In the genomic region with DNA sequence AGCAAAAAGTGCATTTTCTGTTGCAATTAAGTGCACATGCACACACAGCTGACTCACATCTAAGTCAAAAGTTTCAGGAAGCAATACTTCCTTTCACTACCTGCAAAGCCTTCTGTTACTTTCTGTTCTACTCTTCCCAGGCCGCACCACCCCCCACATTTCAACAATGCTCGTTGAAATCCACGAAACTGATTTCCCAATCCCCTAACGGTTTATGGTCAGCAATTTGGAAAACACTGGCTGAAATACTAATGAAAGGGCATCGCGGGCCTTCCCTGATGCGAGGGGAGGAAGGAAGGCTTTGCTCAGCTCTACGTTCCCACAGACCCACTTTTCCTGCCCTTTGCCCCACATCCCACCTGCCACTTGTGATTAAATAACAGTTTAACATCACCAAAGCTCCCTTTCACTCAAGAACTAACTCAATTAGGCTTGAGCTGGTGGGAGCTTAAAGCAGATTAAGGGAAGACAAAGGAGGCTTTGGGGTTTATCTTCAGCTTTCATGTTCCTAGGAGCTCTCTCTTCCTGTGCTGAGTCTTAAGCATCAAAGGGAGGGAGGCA, we compare ENCODE assay signal across 1 cellular context.
TF ChIP-seq lines count a peak whose summit lies in the region.

No MANE protein-coding gene starts in this region.

TF ChIP-seq in HepG2, 621 proteins besides CTCF, POLR2A, EP300 and RAD21 (continued from another document and continues in another):
- TF ChIP-seq HNRNPK (IDR thresholded peaks at IDR 0.05; ENCODE audit: low read depth, low read length, poor library complexity, severe bottlenecking) (no peak), ZNF317 (CRISPR knock-in tag; IDR thresholded peaks at IDR 0.05) (0 out of 2 replicates have a peak, but pooled peaks have one; percentile 29), CHD4 (IDR thresholded peaks at IDR 0.05; ENCODE audit: borderline replicate concordance, low read length) (no peak), ZNF878 (CRISPR knock-in tag; IDR thresholded peaks at IDR 0.05) (no peak), REXO4 (CRISPR knock-in tag; IDR thresholded peaks at IDR 0.05; ENCODE audit: borderline replicate concordance) (no peak), CREB1 (IDR thresholded peaks at IDR 0.05) (no peak), CREB1 (CRISPR knock-in tag; IDR thresholded peaks at IDR 0.05) (peak; percentile 38; the same call in 1 of the 2 replicates), NFE2 (CRISPR knock-in tag; IDR thresholded peaks at IDR 0.05) (no peak), HDAC6 (IDR thresholded peaks at IDR 0.05; ENCODE audit: low read depth, low read length) (no peak), HMG20B (CRISPR knock-in tag; conservative IDR thresholded peaks at IDR 0.05) (no peak; the same call in 1 of the 2 replicates), ZSCAN12 (CRISPR knock-in tag; IDR thresholded peaks at IDR 0.05) (no peak), ZNF577 (CRISPR knock-in tag; IDR thresholded peaks at IDR 0.05; ENCODE audit: borderline replicate concordance, low read depth) (no peak), RXRA (CRISPR knock-in tag; IDR thresholded peaks at IDR 0.05) (peak; percentile 38; the same call in 1 of the 2 replicates), HMGA1 (CRISPR knock-in tag; conservative IDR thresholded peaks at IDR 0.05) (no peak), KAT8 (CRISPR knock-in tag; IDR thresholded peaks at IDR 0.05) (no peak), ZNF282 (IDR thresholded peaks at IDR 0.05; ENCODE audit: partially characterized antibody) (no peak), HOXD1 (CRISPR knock-in tag; IDR thresholded peaks at IDR 0.05) (no peak), PHF21A (CRISPR knock-in tag; IDR thresholded peaks at IDR 0.05) (no peak; the same call in 1 of the 2 replicates), ZNF703 (CRISPR knock-in tag; IDR thresholded peaks at IDR 0.05; ENCODE audit: borderline replicate concordance) (no peak), ZNF232 (CRISPR knock-in tag; IDR thresholded peaks at IDR 0.05; ENCODE audit: borderline replicate concordance) (no peak), ZNF331 (CRISPR knock-in tag; IDR thresholded peaks at IDR 0.05) (peak; percentile 54; the same call in 1 of the 2 replicates), CAMTA2 (CRISPR knock-in tag; IDR thresholded peaks at IDR 0.05; ENCODE audit: borderline replicate concordance) (no peak), IKZF1 (IDR thresholded peaks at IDR 0.05) (no peak), PCBP1 (IDR thresholded peaks at IDR 0.05; ENCODE audit: borderline replicate concordance, low read depth, low read length) (no peak), CBX1 (IDR thresholded peaks at IDR 0.05; ENCODE audit: low read depth) (no peak), ZNF598 (CRISPR knock-in tag; IDR thresholded peaks at IDR 0.05; ENCODE audit: borderline replicate concordance) (no peak), CENPT (CRISPR knock-in tag; IDR thresholded peaks at IDR 0.05; ENCODE audit: low read depth) (no peak), HDAC1 (CRISPR knock-in tag; IDR thresholded peaks at IDR 0.05) (0 out of 2 replicates have a peak, but pooled peaks have one; percentile 21), SMC3 (IDR thresholded peaks at IDR 0.05; ENCODE audit: low read length) (0 out of 2 replicates have a peak, but pooled peaks have one; percentile 19), ZNF749 (CRISPR knock-in tag; IDR thresholded peaks at IDR 0.05; ENCODE audit: borderline replicate concordance) (no peak), SMAD3 (CRISPR knock-in tag; IDR thresholded peaks at IDR 0.05) (no peak), ZFX (CRISPR knock-in tag; IDR thresholded peaks at IDR 0.05; ENCODE audit: low read depth) (peak; percentile 50), ZNF468 (CRISPR knock-in tag; IDR thresholded peaks at IDR 0.05) (no peak), NFYB (CRISPR knock-in tag; IDR thresholded peaks at IDR 0.05) (no peak), MAFG (CRISPR knock-in tag; IDR thresholded peaks at IDR 0.05) (no peak), PPARG (CRISPR knock-in tag; conservative IDR thresholded peaks at IDR 0.05) (peak; percentile 81; the same call in 1 of the 2 replicates), ERF (CRISPR knock-in tag; IDR thresholded peaks at IDR 0.05) (0 out of 2 replicates have a peak, but pooled peaks have one; percentile 20), IKZF4 (CRISPR knock-in tag; IDR thresholded peaks at IDR 0.05; ENCODE audit: borderline replicate concordance, low read depth, not compliant biosample characterization) (no peak), ZNF30 (CRISPR knock-in tag; IDR thresholded peaks at IDR 0.05) (no peak), ZNF234 (CRISPR knock-in tag; conservative IDR thresholded peaks at IDR 0.05) (no peak), ZNF33B (CRISPR knock-in tag; IDR thresholded peaks at IDR 0.05) (no peak), ELF3 (CRISPR knock-in tag; IDR thresholded peaks at IDR 0.05) (peak; percentile 82), CBX5 (CRISPR knock-in tag; IDR thresholded peaks at IDR 0.05; ENCODE audit: borderline replicate concordance) (no peak), ZNF776 (CRISPR knock-in tag; IDR thresholded peaks at IDR 0.05) (no peak), RARA (CRISPR knock-in tag; IDR thresholded peaks at IDR 0.05) (0 out of 2 replicates have a peak, but pooled peaks have one; percentile 35)
- TF ChIP-seq, protein P1, sequence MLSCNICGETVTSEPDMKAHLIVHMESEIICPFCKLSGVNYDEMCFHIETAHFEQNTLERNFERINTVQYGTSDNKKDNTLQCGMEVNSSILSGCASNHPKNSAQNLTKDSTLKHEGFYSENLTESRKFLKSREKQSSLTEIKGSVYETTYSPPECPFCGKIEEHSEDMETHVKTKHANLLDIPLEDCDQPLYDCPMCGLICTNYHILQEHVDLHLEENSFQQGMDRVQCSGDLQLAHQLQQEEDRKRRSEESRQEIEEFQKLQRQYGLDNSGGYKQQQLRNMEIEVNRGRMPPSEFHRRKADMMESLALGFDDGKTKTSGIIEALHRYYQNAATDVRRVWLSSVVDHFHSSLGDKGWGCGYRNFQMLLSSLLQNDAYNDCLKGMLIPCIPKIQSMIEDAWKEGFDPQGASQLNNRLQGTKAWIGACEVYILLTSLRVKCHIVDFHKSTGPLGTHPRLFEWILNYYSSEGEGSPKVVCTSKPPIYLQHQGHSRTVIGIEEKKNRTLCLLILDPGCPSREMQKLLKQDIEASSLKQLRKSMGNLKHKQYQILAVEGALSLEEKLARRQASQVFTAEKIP (CRISPR knock-in tag; IDR thresholded peaks at IDR 0.05; ENCODE audit: borderline replicate concordance) = no peak
- TF ChIP-seq, protein P2, sequence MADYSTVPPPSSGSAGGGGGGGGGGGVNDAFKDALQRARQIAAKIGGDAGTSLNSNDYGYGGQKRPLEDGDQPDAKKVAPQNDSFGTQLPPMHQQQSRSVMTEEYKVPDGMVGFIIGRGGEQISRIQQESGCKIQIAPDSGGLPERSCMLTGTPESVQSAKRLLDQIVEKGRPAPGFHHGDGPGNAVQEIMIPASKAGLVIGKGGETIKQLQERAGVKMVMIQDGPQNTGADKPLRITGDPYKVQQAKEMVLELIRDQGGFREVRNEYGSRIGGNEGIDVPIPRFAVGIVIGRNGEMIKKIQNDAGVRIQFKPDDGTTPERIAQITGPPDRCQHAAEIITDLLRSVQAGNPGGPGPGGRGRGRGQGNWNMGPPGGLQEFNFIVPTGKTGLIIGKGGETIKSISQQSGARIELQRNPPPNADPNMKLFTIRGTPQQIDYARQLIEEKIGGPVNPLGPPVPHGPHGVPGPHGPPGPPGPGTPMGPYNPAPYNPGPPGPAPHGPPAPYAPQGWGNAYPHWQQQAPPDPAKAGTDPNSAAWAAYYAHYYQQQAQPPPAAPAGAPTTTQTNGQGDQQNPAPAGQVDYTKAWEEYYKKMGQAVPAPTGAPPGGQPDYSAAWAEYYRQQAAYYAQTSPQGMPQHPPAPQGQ (CRISPR knock-in tag; IDR thresholded peaks at IDR 0.05; ENCODE audit: borderline replicate concordance) = no peak
- TF ChIP-seq, protein P3, sequence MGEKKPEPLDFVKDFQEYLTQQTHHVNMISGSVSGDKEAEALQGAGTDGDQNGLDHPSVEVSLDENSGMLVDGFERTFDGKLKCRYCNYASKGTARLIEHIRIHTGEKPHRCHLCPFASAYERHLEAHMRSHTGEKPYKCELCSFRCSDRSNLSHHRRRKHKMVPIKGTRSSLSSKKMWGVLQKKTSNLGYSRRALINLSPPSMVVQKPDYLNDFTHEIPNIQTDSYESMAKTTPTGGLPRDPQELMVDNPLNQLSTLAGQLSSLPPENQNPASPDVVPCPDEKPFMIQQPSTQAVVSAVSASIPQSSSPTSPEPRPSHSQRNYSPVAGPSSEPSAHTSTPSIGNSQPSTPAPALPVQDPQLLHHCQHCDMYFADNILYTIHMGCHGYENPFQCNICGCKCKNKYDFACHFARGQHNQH (CRISPR knock-in tag; IDR thresholded peaks at IDR 0.05) = no peak
- TF ChIP-seq, protein P4, sequence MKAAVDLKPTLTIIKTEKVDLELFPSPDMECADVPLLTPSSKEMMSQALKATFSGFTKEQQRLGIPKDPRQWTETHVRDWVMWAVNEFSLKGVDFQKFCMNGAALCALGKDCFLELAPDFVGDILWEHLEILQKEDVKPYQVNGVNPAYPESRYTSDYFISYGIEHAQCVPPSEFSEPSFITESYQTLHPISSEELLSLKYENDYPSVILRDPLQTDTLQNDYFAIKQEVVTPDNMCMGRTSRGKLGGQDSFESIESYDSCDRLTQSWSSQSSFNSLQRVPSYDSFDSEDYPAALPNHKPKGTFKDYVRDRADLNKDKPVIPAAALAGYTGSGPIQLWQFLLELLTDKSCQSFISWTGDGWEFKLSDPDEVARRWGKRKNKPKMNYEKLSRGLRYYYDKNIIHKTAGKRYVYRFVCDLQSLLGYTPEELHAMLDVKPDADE (CRISPR knock-in tag; IDR thresholded peaks at IDR 0.05) = no peak
- TF ChIP-seq, protein P5, sequence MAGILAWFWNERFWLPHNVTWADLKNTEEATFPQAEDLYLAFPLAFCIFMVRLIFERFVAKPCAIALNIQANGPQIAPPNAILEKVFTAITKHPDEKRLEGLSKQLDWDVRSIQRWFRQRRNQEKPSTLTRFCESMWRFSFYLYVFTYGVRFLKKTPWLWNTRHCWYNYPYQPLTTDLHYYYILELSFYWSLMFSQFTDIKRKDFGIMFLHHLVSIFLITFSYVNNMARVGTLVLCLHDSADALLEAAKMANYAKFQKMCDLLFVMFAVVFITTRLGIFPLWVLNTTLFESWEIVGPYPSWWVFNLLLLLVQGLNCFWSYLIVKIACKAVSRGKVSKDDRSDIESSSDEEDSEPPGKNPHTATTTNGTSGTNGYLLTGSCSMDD (CRISPR knock-in tag; IDR thresholded peaks at IDR 0.05) = no peak
- TF ChIP-seq, protein P6, sequence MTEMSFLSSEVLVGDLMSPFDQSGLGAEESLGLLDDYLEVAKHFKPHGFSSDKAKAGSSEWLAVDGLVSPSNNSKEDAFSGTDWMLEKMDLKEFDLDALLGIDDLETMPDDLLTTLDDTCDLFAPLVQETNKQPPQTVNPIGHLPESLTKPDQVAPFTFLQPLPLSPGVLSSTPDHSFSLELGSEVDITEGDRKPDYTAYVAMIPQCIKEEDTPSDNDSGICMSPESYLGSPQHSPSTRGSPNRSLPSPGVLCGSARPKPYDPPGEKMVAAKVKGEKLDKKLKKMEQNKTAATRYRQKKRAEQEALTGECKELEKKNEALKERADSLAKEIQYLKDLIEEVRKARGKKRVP (CRISPR knock-in tag; IDR thresholded peaks at IDR 0.05) = peak in 1 of 2 experiments; percentile 84; a peak in 2 of 4 replicates
- TF ChIP-seq, protein P7, sequence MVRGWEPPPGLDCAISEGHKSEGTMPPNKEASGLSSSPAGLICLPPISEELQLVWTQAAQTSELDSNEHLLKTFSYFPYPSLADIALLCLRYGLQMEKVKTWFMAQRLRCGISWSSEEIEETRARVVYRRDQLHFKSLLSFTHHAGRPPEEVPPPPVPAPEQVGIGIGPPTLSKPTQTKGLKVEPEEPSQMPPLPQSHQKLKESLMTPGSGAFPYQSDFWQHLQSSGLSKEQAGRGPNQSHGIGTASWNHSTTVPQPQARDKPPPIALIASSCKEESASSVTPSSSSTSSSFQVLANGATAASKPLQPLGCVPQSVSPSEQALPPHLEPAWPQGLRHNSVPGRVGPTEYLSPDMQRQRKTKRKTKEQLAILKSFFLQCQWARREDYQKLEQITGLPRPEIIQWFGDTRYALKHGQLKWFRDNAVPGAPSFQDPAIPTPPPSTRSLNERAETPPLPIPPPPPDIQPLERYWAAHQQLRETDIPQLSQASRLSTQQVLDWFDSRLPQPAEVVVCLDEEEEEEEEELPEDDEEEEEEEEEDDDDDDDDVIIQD (CRISPR knock-in tag; IDR thresholded peaks at IDR 0.05; ENCODE audit: low read depth) = 0 out of 2 replicates have a peak, but pooled peaks have one; percentile 29
- TF ChIP-seq, protein P8, sequence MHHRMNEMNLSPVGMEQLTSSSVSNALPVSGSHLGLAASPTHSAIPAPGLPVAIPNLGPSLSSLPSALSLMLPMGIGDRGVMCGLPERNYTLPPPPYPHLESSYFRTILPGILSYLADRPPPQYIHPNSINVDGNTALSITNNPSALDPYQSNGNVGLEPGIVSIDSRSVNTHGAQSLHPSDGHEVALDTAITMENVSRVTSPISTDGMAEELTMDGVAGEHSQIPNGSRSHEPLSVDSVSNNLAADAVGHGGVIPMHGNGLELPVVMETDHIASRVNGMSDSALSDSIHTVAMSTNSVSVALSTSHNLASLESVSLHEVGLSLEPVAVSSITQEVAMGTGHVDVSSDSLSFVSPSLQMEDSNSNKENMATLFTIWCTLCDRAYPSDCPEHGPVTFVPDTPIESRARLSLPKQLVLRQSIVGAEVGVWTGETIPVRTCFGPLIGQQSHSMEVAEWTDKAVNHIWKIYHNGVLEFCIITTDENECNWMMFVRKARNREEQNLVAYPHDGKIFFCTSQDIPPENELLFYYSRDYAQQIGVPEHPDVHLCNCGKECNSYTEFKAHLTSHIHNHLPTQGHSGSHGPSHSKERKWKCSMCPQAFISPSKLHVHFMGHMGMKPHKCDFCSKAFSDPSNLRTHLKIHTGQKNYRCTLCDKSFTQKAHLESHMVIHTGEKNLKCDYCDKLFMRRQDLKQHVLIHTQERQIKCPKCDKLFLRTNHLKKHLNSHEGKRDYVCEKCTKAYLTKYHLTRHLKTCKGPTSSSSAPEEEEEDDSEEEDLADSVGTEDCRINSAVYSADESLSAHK (CRISPR knock-in tag; IDR thresholded peaks at IDR 0.05; ENCODE audit: borderline replicate concordance) = no peak
- TF ChIP-seq, protein P9, sequence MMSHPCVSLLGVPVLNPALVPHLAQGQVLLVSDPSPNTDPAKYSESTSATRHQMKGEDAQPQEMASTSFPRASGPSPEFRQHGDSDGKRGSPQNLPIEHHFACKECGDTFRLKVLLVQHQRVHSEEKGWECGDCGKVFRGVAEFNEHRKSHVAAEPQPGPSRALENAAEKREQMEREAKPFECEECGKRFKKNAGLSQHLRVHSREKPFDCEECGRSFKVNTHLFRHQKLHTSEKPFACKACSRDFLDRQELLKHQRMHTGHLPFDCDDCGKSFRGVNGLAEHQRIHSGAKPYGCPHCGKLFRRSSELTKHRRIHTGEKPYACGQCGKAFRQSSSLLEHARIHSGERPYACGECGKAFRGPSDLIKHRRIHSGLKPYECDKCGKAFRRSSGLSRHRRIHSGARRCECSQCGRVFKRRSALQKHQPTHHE (CRISPR knock-in tag; IDR thresholded peaks at IDR 0.05; ENCODE audit: borderline replicate concordance) = no peak; the same call in 1 of the 2 replicates
- TF ChIP-seq, protein P10, sequence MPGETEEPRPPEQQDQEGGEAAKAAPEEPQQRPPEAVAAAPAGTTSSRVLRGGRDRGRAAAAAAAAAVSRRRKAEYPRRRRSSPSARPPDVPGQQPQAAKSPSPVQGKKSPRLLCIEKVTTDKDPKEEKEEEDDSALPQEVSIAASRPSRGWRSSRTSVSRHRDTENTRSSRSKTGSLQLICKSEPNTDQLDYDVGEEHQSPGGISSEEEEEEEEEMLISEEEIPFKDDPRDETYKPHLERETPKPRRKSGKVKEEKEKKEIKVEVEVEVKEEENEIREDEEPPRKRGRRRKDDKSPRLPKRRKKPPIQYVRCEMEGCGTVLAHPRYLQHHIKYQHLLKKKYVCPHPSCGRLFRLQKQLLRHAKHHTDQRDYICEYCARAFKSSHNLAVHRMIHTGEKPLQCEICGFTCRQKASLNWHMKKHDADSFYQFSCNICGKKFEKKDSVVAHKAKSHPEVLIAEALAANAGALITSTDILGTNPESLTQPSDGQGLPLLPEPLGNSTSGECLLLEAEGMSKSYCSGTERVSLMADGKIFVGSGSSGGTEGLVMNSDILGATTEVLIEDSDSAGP (CRISPR knock-in tag; IDR thresholded peaks at IDR 0.05; ENCODE audit: borderline replicate concordance) = no peak
